1 cellular context compared by ENCODE assay signal in genomic region chr2:675460-675859, GRCh38.
TF ChIP-seq lines count a peak whose summit lies in the region.

No MANE protein-coding gene starts in this region.

TF ChIP-seq in K562, 482 proteins besides CTCF, POLR2A, EP300 and RAD21 (continued from another document):
- TF ChIP-seq GTF3C2 (IDR thresholded peaks at IDR 0.05; ENCODE audit: borderline replicate concordance, extremely low read depth, insufficient read length), result no peak
- no peak for TF ChIP-seq PTTG1 (tag; IDR thresholded peaks at IDR 0.05; ENCODE audit: low read depth)
- TF ChIP-seq FUS (optimal IDR thresholded peaks at IDR 0.05; ENCODE audit: low read depth, low read length), result no peak
- TF ChIP-seq HMG20B (CRISPR knock-in tag; IDR thresholded peaks at IDR 0.05), result no peak
- TF ChIP-seq HNRNPH1 (optimal IDR thresholded peaks at IDR 0.05; ENCODE audit: low read depth, low read length), result no peak
- no peak for TF ChIP-seq POLR2AphosphoS2 (IDR thresholded peaks at IDR 0.05; ENCODE audit: low read length)
- no peak for TF ChIP-seq ELK1 (CRISPR knock-in tag; IDR thresholded peaks at IDR 0.05)
- TF ChIP-seq ZNF146 (CRISPR knock-in tag; IDR thresholded peaks at IDR 0.05; ENCODE audit: unreplicated experiment), result no peak
- no peak for TF ChIP-seq ATF1 (CRISPR knock-in tag; IDR thresholded peaks at IDR 0.05)
- TF ChIP-seq ATF1 (tag; IDR thresholded peaks at IDR 0.05), result no peak
